ENCODE assay signal across 10 cellular contexts in genomic region chr16:87725596-87726235, GRCh38. TPM values are rescaled to one million over a fixed set of nuclear protein-coding genes. Genes with fewer than 3 reads are reported as not detected.
DNase-seq lines count a peak whose midpoint lies in the region; ATAC-seq and TF ChIP-seq lines count a peak whose summit lies in the region.
"Had no signal": no experiment of that assay in that cellular context is flagged by ENCODE, and none has a peak within 500 bp of the region (broad histone marks: within the 10 kb centered on the region; RNA-seq: fewer than 3 reads in every experiment).

No MANE protein-coding gene starts in this region.

- H3K27me3 Mint-ChIP-seq in CD8-positive, alpha-beta T cell (ENCODE audit: low read depth), result no peaks in the 10 kb centered on the region
- H3K27me3 Mint-ChIP-seq in naive B cell, result no peaks in the 10 kb centered on the region
- no peaks in the 10 kb centered on the region for H3K27me3 Mint-ChIP-seq in activated T-cell treated with anti-CD3 and anti-CD28 coated beads, Interleukin-2, amount 50 U/mL, for 4 hours (ENCODE audit: low read depth)
- no peaks in the 10 kb centered on the region for H3K27me3 Mint-ChIP-seq in activated T-cell treated with anti-CD3 and anti-CD28 coated beads, Interleukin-2, amount 50 U/mL, for 24 hours

- no peak overlapping the region for H3K27ac ChIP-seq in CD8-positive, alpha-beta T cell (ENCODE audit: low read depth, low read length)
- H3K27ac ChIP-seq in caudate nucleus (ENCODE audit: low read depth, low read length) (no peak overlapping the region), colonic mucosa (no peak overlapping the region), Peyer's patch (peak overlapping the region in 1 of 4 donors; percentile 20)

- no peak overlapping the region for H3K4me3 Mint-ChIP-seq in CD8-positive, alpha-beta T cell
- peak overlapping the region in 1 of 8 donors; percentile 33 for H3K4me3 Mint-ChIP-seq in naive B cell
- no peak overlapping the region for H3K4me3 Mint-ChIP-seq in activated T-cell treated with anti-CD3 and anti-CD28 coated beads, Interleukin-2, amount 50 U/mL, for 4 hours
- no peak overlapping the region for H3K4me3 Mint-ChIP-seq in activated T-cell treated with anti-CD3 and anti-CD28 coated beads, Interleukin-2, amount 50 U/mL, for 24 hours

- no peaks in the 10 kb centered on the region for H3K9me3 ChIP-seq in CD8-positive, alpha-beta T cell (ENCODE audit: low read length)
- H3K9me3 ChIP-seq in colonic mucosa, result no peaks in the 10 kb centered on the region
- H3K9me3 ChIP-seq in Peyer's patch, result no peaks in the 10 kb centered on the region
- H3K9me3 ChIP-seq: tibial nerve had no signal

- no peak for TF ChIP-seq CTCF in CD8-positive, alpha-beta T cell (IDR thresholded peaks at IDR 0.05)
- no peak for TF ChIP-seq CTCF in colonic mucosa (IDR thresholded peaks at IDR 0.05)
- TF ChIP-seq CTCF in Peyer's patch (IDR thresholded peaks at IDR 0.05), result no peak

- peaks cover 14% of the 10 kb centered on the region for H3K4me1 Mint-ChIP-seq in CD8-positive, alpha-beta T cell (ENCODE audit: low read depth)
- H3K4me1 Mint-ChIP-seq in naive B cell, result peaks cover 13 to 36% (median 31%) of the 10 kb centered on the region in 3 donors
- peaks cover 24% of the 10 kb centered on the region for H3K4me1 Mint-ChIP-seq in activated T-cell treated with anti-CD3 and anti-CD28 coated beads, Interleukin-2, amount 50 U/mL, for 4 hours (ENCODE audit: low read depth)
- peaks cover 15% of the 10 kb centered on the region for H3K4me1 Mint-ChIP-seq in activated T-cell treated with anti-CD3 and anti-CD28 coated beads, Interleukin-2, amount 50 U/mL, for 24 hours (ENCODE audit: low read depth)

- no peaks in the 10 kb centered on the region for H3K9me3 Mint-ChIP-seq in CD8-positive, alpha-beta T cell
- no peaks in the 10 kb centered on the region for H3K9me3 Mint-ChIP-seq in naive B cell
- H3K9me3 Mint-ChIP-seq in activated T-cell treated with anti-CD3 and anti-CD28 coated beads, Interleukin-2, amount 50 U/mL, for 4 hours, result no peaks in the 10 kb centered on the region
- H3K9me3 Mint-ChIP-seq in activated T-cell treated with anti-CD3 and anti-CD28 coated beads, Interleukin-2, amount 50 U/mL, for 24 hours, result no peaks in the 10 kb centered on the region
- H3K9me3 Mint-ChIP-seq: activated T-cell treated with anti-CD3 and anti-CD28 coated beads, Interleukin-2, amount 50 U/mL, for 72 hours had no signal

- CTCF ChIA-PET in CD8-positive, alpha-beta T cell (lab: Charles Lee), result no interaction called here
- CTCF ChIA-PET in HEK293T (lab: Yijun Ruan, JAX), result no interaction called here

- intact Hi-C loops in CD8-positive, alpha-beta T cell (cut with DNase I, micrococcal nuclease), result no loop called here
- intact Hi-C loops in colonic mucosa (cut with DNase I), result no loop called here

- peaks cover 9% of the 10 kb centered on the region for H3K4me1 ChIP-seq in CD8-positive, alpha-beta T cell (ENCODE audit: insufficient read depth, low read length)
- no peaks in the 10 kb centered on the region for H3K4me1 ChIP-seq in colonic mucosa
- H3K4me1 ChIP-seq in Peyer's patch, result no peaks in the 10 kb centered on the region

- H3K27ac Mint-ChIP-seq in CD8-positive, alpha-beta T cell, result peak overlapping the region; percentile 32
- peak overlapping the region in 5 of 6 donors; percentile 87 to 91 (median 88) for H3K27ac Mint-ChIP-seq in naive B cell
- no peak overlapping the region for H3K27ac Mint-ChIP-seq in activated T-cell treated with anti-CD3 and anti-CD28 coated beads, Interleukin-2, amount 50 U/mL, for 24 hours

- POLR2A ChIA-PET in CD8-positive, alpha-beta T cell (lab: Charles Lee), result no interaction called here
- POLR2A ChIA-PET in HEK293T (lab: Yijun Ruan, JAX), result no interaction called here

- peaks cover 76% of the 10 kb centered on the region for H3K36me3 Mint-ChIP-seq in CD8-positive, alpha-beta T cell
- peaks cover 17 to 23% of the 10 kb centered on the region in 2 donors for H3K36me3 Mint-ChIP-seq in naive B cell
- H3K36me3 Mint-ChIP-seq in activated T-cell treated with anti-CD3 and anti-CD28 coated beads, Interleukin-2, amount 50 U/mL, for 4 hours (ENCODE audit: insufficient read depth), result peaks cover 39% of the 10 kb centered on the region
- peaks cover 88% of the 10 kb centered on the region for H3K36me3 Mint-ChIP-seq in activated T-cell treated with anti-CD3 and anti-CD28 coated beads, Interleukin-2, amount 50 U/mL, for 24 hours (ENCODE audit: low read depth)

- H3K9ac ChIP-seq in colonic mucosa (ENCODE audit: low read depth in 2 of 2, low read length in 2 of 2), result no peak overlapping the region

- H3K4me3 ChIP-seq in CD8-positive, alpha-beta T cell (ENCODE audit: low read depth, low read length), result no peak overlapping the region
- H3K4me3 ChIP-seq in colonic mucosa (no peak overlapping the region), Peyer's patch (no peak overlapping the region)
- H3K4me3 ChIP-seq: tibial nerve had no signal

- DNase-seq in CD8-positive, alpha-beta T cell, result no peak
- DNase-seq in HEK293T (ENCODE audit: extremely low spot score) (peak; percentile 34), caudate nucleus (lab: John Stamatoyannopoulos, UW) (peak in 40 of 61 donors; percentile 3 to 89 (median 52)), naive B cell (no peak), colonic mucosa (no peak), Peyer's patch (no peak)
- DNase-seq in activated T-cell treated with anti-CD3 and anti-CD28 coated beads, Interleukin-2, amount 50 U/mL, for 4 hours, result no peak
- no peak for DNase-seq in activated T-cell treated with anti-CD3 and anti-CD28 coated beads, Interleukin-2, amount 50 U/mL, for 24 hours
- DNase-seq: activated T-cell treated with anti-CD3 and anti-CD28 coated beads, Interleukin-2, amount 50 U/mL, for 72 hours had no signal

- H3K36me3 ChIP-seq in CD8-positive, alpha-beta T cell (ENCODE audit: insufficient read depth, low read length), result peaks cover 50% of the 10 kb centered on the region
- H3K36me3 ChIP-seq in colonic mucosa (no peaks in the 10 kb centered on the region), Peyer's patch (peaks cover 0 to 56% (median 0%) of the 10 kb centered on the region in 3 donors)

- no peaks in the 10 kb centered on the region for H3K27me3 ChIP-seq in CD8-positive, alpha-beta T cell (ENCODE audit: insufficient read depth, low read length)
- no peaks in the 10 kb centered on the region for H3K27me3 ChIP-seq in colonic mucosa
- no peaks in the 10 kb centered on the region for H3K27me3 ChIP-seq in Peyer's patch
- H3K27me3 ChIP-seq: tibial nerve had no signal

- ATAC-seq in CD8-positive, alpha-beta T cell, result no peak
- no peak for ATAC-seq in naive B cell (ENCODE audit: low read depth in 2 of 2)
- ATAC-seq in activated T-cell treated with anti-CD3 and anti-CD28 coated beads, Interleukin-2, amount 50 U/mL, for 4 hours, result no peak

- TF ChIP-seq POLR2A in Peyer's patch (IDR thresholded peaks at IDR 0.05), result no peak

TF ChIP-seq in HEK293T, 16 proteins besides CTCF, POLR2A, EP300 and RAD21:
- TF ChIP-seq L3MBTL2 (conservative IDR thresholded peaks at IDR 0.05) (peak; percentile 44; the same call in 1 of the 2 replicates), SP1 (IDR thresholded peaks at IDR 0.05) (no peak)

RNA-seq across cellular contexts. Expression of gene KLHDC4, which starts 40.1 kb away (rescaled TPM):
- 10 to 100 TPM; 74.0 to 81.6 TPM for total RNA-seq in CD8-positive, alpha-beta T cell
- polyA plus RNA-seq in naive B cell (ENCODE audit: low read depth in 6 of 6), result 10 to 100 TPM; 15.9 to 25.5 (median 20.0) TPM
- total RNA-seq in activated T-cell treated with anti-CD3 and anti-CD28 coated beads, Interleukin-2, amount 50 U/mL, for 4 hours, result 10 to 100 TPM; 71.6 to 78.1 (median 76.0) TPM
- total RNA-seq in colonic mucosa, result 10 to 100 TPM; 21.8 to 79.4 TPM
- 100 to 1,000 TPM in 1 of 4 donors, 10 to 100 TPM in 3; 39.4 to 125 (median 63.6) TPM for total RNA-seq in Peyer's patch

Comparison
In these comparisons a context has a peak if more than half of its experiments do, and no peak if none do; other contexts are left out.
1. DNase-seq: peak in HEK293T (single experiment) and caudate nucleus (40 of 61); none in CD8-positive, alpha-beta T cell (0 of 7), naive B cell (single experiment), activated T-cell treated with anti-CD3 and anti-CD28 coated beads, Interleukin-2, amount 50 U/mL, for 4 hours (single experiment), colonic mucosa (single experiment), Peyer's patch (0 of 3) and activated T-cell treated with anti-CD3 and anti-CD28 coated beads, Interleukin-2, amount 50 U/mL, for 24 hours (single experiment).